ENCODE assay signal across 23 cellular contexts in the genomic region with DNA sequence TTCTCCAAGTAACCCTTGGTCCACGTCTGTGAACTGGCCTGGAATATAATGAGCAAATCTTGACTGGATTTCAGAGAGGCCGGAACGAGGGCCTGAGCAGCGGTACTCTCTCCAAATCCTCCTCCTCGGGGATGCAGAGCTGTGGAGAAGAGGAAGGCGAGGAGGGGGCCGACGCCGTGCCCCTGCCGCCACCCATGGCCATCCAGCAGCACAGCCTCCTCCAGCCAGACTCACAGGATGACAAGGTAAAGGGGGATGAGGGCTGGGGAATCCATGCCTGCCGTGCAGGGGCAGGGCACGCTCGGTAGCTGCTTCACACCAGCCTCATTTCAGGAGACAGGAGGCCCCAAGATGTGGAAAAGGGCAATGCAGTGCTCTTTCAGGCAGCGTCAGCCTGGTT.
DNase-seq lines count a peak whose midpoint lies in the region; ATAC-seq, FAIRE-seq and TF ChIP-seq lines count a peak whose summit lies in the region.
"Had no signal": no experiment of that assay in that cellular context is flagged by ENCODE, and none has a peak within 500 bp of the region (broad histone marks: within the 10 kb centered on the region; RNA-seq: fewer than 3 reads in every experiment).

No MANE protein-coding gene starts in this region.

- H3K4me1 ChIP-seq in PC-3 (ENCODE audit: insufficient read depth, low read length) (peaks cover 33% of the 10 kb centered on the region), endothelial cell of umbilical vein (ENCODE audit: control insufficient read depth, extremely low read depth, insufficient read depth, low read length) (peaks cover 25% of the 10 kb centered on the region), H9 (ENCODE audit: insufficient read depth, low read length) (no peaks in the 10 kb centered on the region; the same call in 1 of the 2 replicates)

- H3K18ac ChIP-seq in H9 (ENCODE audit: insufficient read length, low read depth, low read length), result no peak overlapping the region

- no peaks in the 10 kb centered on the region for H3K9me1 ChIP-seq in endothelial cell of umbilical vein (replicated peaks; ENCODE audit: control insufficient read depth, extremely low read depth, insufficient read depth, low read length)

- H2BK20ac ChIP-seq in H9 (ENCODE audit: low read depth, low read length, poor library complexity, severe bottlenecking), result no peak overlapping the region

- CTCF ChIA-PET in PC-3 (lab: Charles Lee) (no interaction called here), endothelial cell of umbilical vein (lab: Charles Lee) (interaction anchor here (0.7 to 1.2 kb wide), 4 partner anchors 14 to 186 kb away, joined by 3 to 5 read pairs (median 3); no protein-coding TSS in a partner anchor)

- WGBS in H9 (ENCODE audit: extremely low coverage, insufficient read length, low lambda C conversion rate), result no CpG with 5 or more reads among the region's 14 CpGs

- H3K27ac ChIP-seq in PC-3 (ENCODE audit: low read length) (peak overlapping the region; percentile 90), endothelial cell of umbilical vein (ENCODE audit: insufficient read depth, low read depth, low read length) (peak overlapping the region; percentile 64), H9 (ENCODE audit: insufficient read length, low read depth, low read length) (no peak overlapping the region)
- H3K27ac ChIP-seq: SK-N-MC had no signal

- H3K36me3 Mint-ChIP-seq in CD14-positive monocyte (peaks cover 57 to 72% of the 10 kb centered on the region in 2 donors), osteocyte (ENCODE audit: unreplicated experiment) (peaks cover 78% of the 10 kb centered on the region), H9 (ENCODE audit: insufficient read depth in 1 of 3, low read depth in 3 of 3) (peaks cover 15 to 54% (median 52%) of the 10 kb centered on the region in 3 experiments; a peak in 6 of 7 replicates)

- peak overlapping the region; percentile 93 to 98 (median 94) for H3K27ac Mint-ChIP-seq in CD14-positive monocyte
- H3K27ac Mint-ChIP-seq in osteocyte (ENCODE audit: unreplicated experiment), result peak overlapping the region; percentile 37
- H3K27ac Mint-ChIP-seq in H9, result peak overlapping the region in 1 of 3 experiments; percentile 53; a peak in 1 of 7 replicates
- H3K27ac Mint-ChIP-seq: CD4-positive, alpha-beta T cell had no signal

- no peak overlapping the region for H3K56ac ChIP-seq in H9 (ENCODE audit: insufficient read length, low read depth, low read length)

- no peak for DNase-seq in CD14-positive monocyte (ENCODE audit: low spot score)
- no peak for DNase-seq in PC-3
- DNase-seq in endothelial cell of umbilical vein (ENCODE audit: low read depth, low spot score), result no peak
- no peak for DNase-seq in osteocyte (ENCODE audit: extremely low spot score, unreplicated experiment)
- no peak for DNase-seq in NCI-H1436 treated with DMSO at 0.1 percent for 48 hours (lab: John Stamatoyannopoulos, UW)
- no peak for DNase-seq in H9
- DNase-seq: CD4-positive, alpha-beta T cell; COR-L47; DMS79; MM.1S; NCI-H1048; NCI-H1417 treated with DMSO at 0.1 percent for 48 hours; NCI-H187 treated with DMSO at 0.1 percent for 48 hours; NCI-H226; NCI-H524; NCI-H774; SHP77 treated with DMSO at 0.1 percent for 48 hours had no signal

- H3K4me3 Mint-ChIP-seq in CD14-positive monocyte, result no peak overlapping the region
- H3K4me3 Mint-ChIP-seq in osteocyte (ENCODE audit: unreplicated experiment), result no peak overlapping the region
- H3K4me3 Mint-ChIP-seq in H9, result no peak overlapping the region
- H3K4me3 Mint-ChIP-seq: CD4-positive, alpha-beta T cell had no signal

- H3K9me3 ChIP-seq in PC-3 (ENCODE audit: low read length), result no peaks in the 10 kb centered on the region
- no peaks in the 10 kb centered on the region for H3K9me3 ChIP-seq in endothelial cell of umbilical vein (replicated peaks; ENCODE audit: control insufficient read depth, insufficient read depth, low read length)
- H3K9me3 ChIP-seq in H9 (ENCODE audit: control insufficient read depth, low read depth, low read length), result no peaks in the 10 kb centered on the region

- no peak overlapping the region for H2BK15ac ChIP-seq in H9 (ENCODE audit: low read depth, low read length)

- no peak for ATAC-seq in PC-3
- no peak for ATAC-seq in HG03571 (IDR thresholded peaks at IDR 0.05; ENCODE audit: unreplicated experiment)
- no peak for ATAC-seq in HG02763 (IDR thresholded peaks at IDR 0.05; ENCODE audit: unreplicated experiment)

- no peaks in the 10 kb centered on the region for H3F3A ChIP-seq in PC-3 (ENCODE audit: low read length, unreplicated experiment)

- H3K9me2 ChIP-seq in PC-3 (replicated peaks; ENCODE audit: low read length), result no peaks in the 10 kb centered on the region

- H2AK5ac ChIP-seq in H9 (ENCODE audit: insufficient read length, low read length), result no peak overlapping the region

- no peak overlapping the region for H3T11ph ChIP-seq in H9 (ENCODE audit: low read length)

- no peak overlapping the region for H3K4me3 ChIP-seq in PC-3 (ENCODE audit: low read length)
- H3K4me3 ChIP-seq in endothelial cell of umbilical vein (replicated peaks in 1 of 3; ENCODE audit: insufficient read depth in 1 of 3, low read depth in 1 of 3, low read length in 3 of 3), result no peak overlapping the region
- H3K4me3 ChIP-seq: K562, SK-N-MC had no signal

- H3K27me3 Mint-ChIP-seq in CD14-positive monocyte (ENCODE audit: low read depth in 3 of 3), result peaks cover 0 to 1% (median 0%) of the 10 kb centered on the region in 3 donors
- H3K27me3 Mint-ChIP-seq in osteocyte (ENCODE audit: unreplicated experiment), result no peaks in the 10 kb centered on the region
- no peaks in the 10 kb centered on the region for H3K27me3 Mint-ChIP-seq in H9 (ENCODE audit: low read depth)
- H3K27me3 Mint-ChIP-seq: CD4-positive, alpha-beta T cell had no signal

- H3K9ac ChIP-seq in PC-3 (ENCODE audit: low read length), result peak overlapping the region; percentile 31; the same call in 1 of the 2 replicates
- no peak overlapping the region for H3K9ac ChIP-seq in endothelial cell of umbilical vein (replicated peaks; ENCODE audit: extremely low read depth, insufficient read depth, low read length)
- H3K9ac ChIP-seq in H9 (ENCODE audit: extremely low read depth, insufficient read length, low read length), result no peak overlapping the region

- FAIRE-seq in endothelial cell of umbilical vein (lab: Jason Lieb, UNC), result no peak
- FAIRE-seq: A204.1, H54, K562 had no signal

- H3K9me3 Mint-ChIP-seq in CD14-positive monocyte (no peaks in the 10 kb centered on the region), osteocyte (ENCODE audit: unreplicated experiment) (no peaks in the 10 kb centered on the region), H9 (no peaks in the 10 kb centered on the region)
- H3K9me3 Mint-ChIP-seq: CD4-positive, alpha-beta T cell had no signal

- H3K79me2 ChIP-seq in PC-3 (ENCODE audit: low read length) (0 out of 2 replicates have a peak, but pooled peaks cover 5% of the 10 kb centered on the region), endothelial cell of umbilical vein (ENCODE audit: control insufficient read depth, insufficient read depth, low read length) (peaks cover 4% of the 10 kb centered on the region), H9 (ENCODE audit: insufficient read depth, low read length) (no peaks in the 10 kb centered on the region)

- no peak overlapping the region for H2BK12ac ChIP-seq in H9 (ENCODE audit: insufficient read length, low read depth, low read length)

- peaks cover 71% of the 10 kb centered on the region for H3K36me3 ChIP-seq in PC-3 (ENCODE audit: low read depth, low read length)
- peaks cover 18 to 20% of the 10 kb centered on the region in 2 experiments for H3K36me3 ChIP-seq in endothelial cell of umbilical vein (ENCODE audit: control insufficient read depth in 2 of 2, extremely low read depth in 1 of 2, insufficient read depth in 2 of 2, low read length in 2 of 2)

- H2AFZ ChIP-seq in PC-3 (ENCODE audit: low read length), result no peak overlapping the region
- no peak overlapping the region for H2AFZ ChIP-seq in endothelial cell of umbilical vein (ENCODE audit: low read depth, low read length)
- H2AFZ ChIP-seq in H9 (ENCODE audit: low read length), result no peak overlapping the region

- dilution Hi-C loops in endothelial cell of umbilical vein (cut with MboI; ENCODE audit: extremely low pct_ligation_motif_present, low sequenced_read_pairs), result no loop called here

- POLR2A ChIA-PET in PC-3 (lab: Charles Lee; ENCODE audit: unreplicated experiment), result no interaction called here
- POLR2A ChIA-PET in endothelial cell of umbilical vein (lab: Charles Lee), result no interaction called here

- H3K4me1 Mint-ChIP-seq in CD14-positive monocyte (peaks cover 33% of the 10 kb centered on the region), osteocyte (ENCODE audit: unreplicated experiment) (peaks cover 13% of the 10 kb centered on the region), H9 (peaks cover 8 to 9% of the 10 kb centered on the region in 2 experiments)

- no peak overlapping the region for H4K91ac ChIP-seq in H9 (ENCODE audit: insufficient read length, low read depth, low read length)

- H2BK120ac ChIP-seq in H9 (ENCODE audit: low read depth, low read length, poor library complexity, severe bottlenecking), result no peak overlapping the region

- no peak for TF ChIP-seq CTCF in CD14-positive monocyte (IDR thresholded peaks at IDR 0.05)
- TF ChIP-seq CTCF in PC-3 (conservative IDR thresholded peaks at IDR 0.05; ENCODE audit: low read depth, low read length), result no peak
- no peak for TF ChIP-seq CTCF in endothelial cell of umbilical vein (IDR thresholded peaks at IDR 0.05; ENCODE audit: extremely low read depth in 1 of 2, insufficient read depth in 1 of 2, low read depth in 1 of 2, low read length in 2 of 2)
- TF ChIP-seq CTCF in osteocyte (IDR thresholded peaks at IDR 0.05), result no peak
- no peak for TF ChIP-seq CTCF in H9 (conservative IDR thresholded peaks at IDR 0.05)

- BruUV-seq in PC-3 (replicated peaks; lab: Mats Ljungman, UMichigan), result no TSS peak
- BruUV-seq in endothelial cell of umbilical vein (replicated peaks; lab: Mats Ljungman, UMichigan), result no TSS peak

- H2BK5ac ChIP-seq in H9 (ENCODE audit: insufficient read length, low read length), result no peak overlapping the region

- H3K79me1 ChIP-seq in H9 (ENCODE audit: insufficient read depth, low read depth, low read length, poor library complexity, severe bottlenecking), result no peaks in the 10 kb centered on the region

- H3K4ac ChIP-seq in H9 (ENCODE audit: low read depth, low read length), result no peak overlapping the region

- H3K23me2 ChIP-seq in H9 (ENCODE audit: insufficient read length, low read depth, low read length, poor library complexity, severe bottlenecking), result no peaks in the 10 kb centered on the region

- H4K5ac ChIP-seq in H9 (ENCODE audit: insufficient read length, low read depth, low read length), result no peak overlapping the region

- intact Hi-C loops in CD14-positive monocyte (cut with micrococcal nuclease) (loop anchor here (5.0 to 10.0 kb wide), 2 partner anchors 120 to 132 kb away; a partner anchor contains a TSS), PC-3 (cut with micrococcal nuclease) (loop anchor here (1.0 to 5.0 kb wide), 2 partner anchors 17 to 120 kb away; a partner anchor contains a TSS), endothelial cell of umbilical vein (cut with micrococcal nuclease) (loop anchor here (1.0 to 5.0 kb wide), 2 partner anchors 13 to 65 kb away; no protein-coding TSS in a partner anchor)

- no peaks in the 10 kb centered on the region for H3K27me3 ChIP-seq in PC-3 (ENCODE audit: low read length)
- H3K27me3 ChIP-seq in endothelial cell of umbilical vein (ENCODE audit: control insufficient read depth in 2 of 2, insufficient read depth in 2 of 2, low read length in 2 of 2), result no peaks in the 10 kb centered on the region
- no peaks in the 10 kb centered on the region for H3K27me3 ChIP-seq in H9 (ENCODE audit: insufficient read depth, low read length)

- H4K20me1 ChIP-seq in PC-3 (ENCODE audit: low read length), result no peaks in the 10 kb centered on the region
- H4K20me1 ChIP-seq in endothelial cell of umbilical vein (replicated peaks; ENCODE audit: control insufficient read depth, extremely low read depth, insufficient read depth, low read length), result no peaks in the 10 kb centered on the region
- H4K20me1 ChIP-seq in H9 (ENCODE audit: control insufficient read depth, insufficient read depth, insufficient read length), result no peaks in the 10 kb centered on the region

- H3K4me2 ChIP-seq in PC-3 (ENCODE audit: low read length) (no peak overlapping the region), endothelial cell of umbilical vein (ENCODE audit: insufficient read depth, low read length) (no peak overlapping the region), H9 (ENCODE audit: insufficient read depth, insufficient read length, low read length) (no peak overlapping the region)

- no peak overlapping the region for H3K14ac ChIP-seq in H9 (ENCODE audit: insufficient read depth, low read length)

- no peak overlapping the region for H4K8ac ChIP-seq in H9 (replicated peaks; ENCODE audit: insufficient read length, low read depth, low read length)

- TF ChIP-seq POLR2A in endothelial cell of umbilical vein (IDR thresholded peaks at IDR 0.05; ENCODE audit: low read depth, low read length), result no peak

- no peak overlapping the region for H3K23ac ChIP-seq in H9 (ENCODE audit: insufficient read length, low read depth, low read length)
